Comparison of ENCODE assay signal across 22 cellular contexts in the genomic region with DNA sequence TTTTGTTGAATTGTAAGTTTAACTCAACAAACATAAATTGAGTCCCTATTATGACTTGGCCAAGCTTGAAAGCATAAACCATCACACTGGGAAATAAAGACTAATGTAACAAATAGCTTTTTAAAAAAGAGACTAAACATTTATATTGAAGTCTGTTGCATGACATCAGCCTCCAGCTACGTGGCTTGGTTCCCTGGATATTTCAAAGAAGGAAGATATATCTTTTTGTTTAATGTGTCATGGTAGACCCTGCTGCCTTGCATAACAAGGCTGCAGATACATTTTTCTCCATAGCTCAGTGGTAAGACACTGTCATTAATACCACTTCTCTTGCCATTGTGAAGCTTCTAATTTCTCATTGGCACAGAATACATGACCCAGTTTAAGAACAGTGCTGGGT. TPM values are rescaled to one million over a fixed set of nuclear protein-coding genes. Genes with fewer than 3 reads are reported as not detected.
DNase-seq lines count a peak whose midpoint lies in the region; ATAC-seq, FAIRE-seq and TF ChIP-seq lines count a peak whose summit lies in the region.
"Had no signal": no experiment of that assay in that cellular context is flagged by ENCODE, and none has a peak within 500 bp of the region (broad histone marks: within the 10 kb centered on the region; RNA-seq: fewer than 3 reads in every experiment).

No MANE protein-coding gene starts in this region.

- POLR2A ChIA-PET in A549 (lab: Yijun Ruan, JAX) = no interaction called here
- POLR2A ChIA-PET in CD4-positive, alpha-beta T cell (lab: Charles Lee) = interaction anchor here (1.0 to 1.2 kb wide), 2 partner anchors 15 to 51 kb away, joined by 3 to 4 read pairs; partner anchors contain the start of gene RCN2

- H3K9me3 Mint-ChIP-seq in GM23338 (no peaks in the 10 kb centered on the region), naive B cell (no peaks in the 10 kb centered on the region)
- H3K9me3 Mint-ChIP-seq in central memory CD8-positive, alpha-beta T cell = no peaks in the 10 kb centered on the region
- H3K9me3 Mint-ChIP-seq in CD4-positive, alpha-beta T cell = no peaks in the 10 kb centered on the region

- H3K36me3 ChIP-seq in GM23338 (ENCODE audit: insufficient read depth) = peaks cover 45% of the 10 kb centered on the region

- ATAC-seq in A549 (no peak), GM23338 (no peak), naive B cell (ENCODE audit: low read depth in 2 of 2) (no peak)
- ATAC-seq in central memory CD8-positive, alpha-beta T cell (replicated peaks; ENCODE audit: extremely low read depth, poor library complexity, severe bottlenecking) = no peak
- ATAC-seq in CD4-positive, alpha-beta T cell (ENCODE audit: poor library complexity) = no peak

- CTCF ChIA-PET in A549 (lab: Yijun Ruan, JAX) = interaction anchor here (0.9 to 1.5 kb wide), 2 partner anchors 11 to 24 kb away, joined by 3 to 5 read pairs; no protein-coding TSS in a partner anchor
- CTCF ChIA-PET in CD4-positive, alpha-beta T cell (lab: Charles Lee) = interaction anchor here (1.3 kb wide), 1 partner anchor 10 kb away, joined by 3 read pairs; no protein-coding TSS in a partner anchor

- no peaks in the 10 kb centered on the region for H3F3A ChIP-seq in GM23338 (replicated peaks; ENCODE audit: low read depth)

- no peaks in the 10 kb centered on the region for H3K27me3 ChIP-seq in GM23338 (ENCODE audit: insufficient read depth)
- H3K27me3 ChIP-seq in CD4-positive, alpha-beta T cell (ENCODE audit: control insufficient read depth, insufficient read depth, low read length) = no peaks in the 10 kb centered on the region
- H3K27me3 ChIP-seq: SJCRH30 had no signal

- H4K20me1 ChIP-seq in GM23338 (replicated peaks; ENCODE audit: insufficient read depth) = peaks cover 14% of the 10 kb centered on the region; the same call in 1 of the 2 replicates

- TF ChIP-seq POLR2A in A549 (IDR thresholded peaks at IDR 0.05; ENCODE audit: low read length) = no peak

- peak; percentile 56 for FAIRE-seq in A549 (lab: Jason Lieb, UNC)
- FAIRE-seq: RCC 7860 had no signal

- peaks cover 14% of the 10 kb centered on the region; the same call in 2 of the 3 replicates for H3K4me1 Mint-ChIP-seq in GM23338
- H3K4me1 Mint-ChIP-seq in central memory CD8-positive, alpha-beta T cell = peaks cover 12% of the 10 kb centered on the region
- peaks cover 25 to 37% (median 33%) of the 10 kb centered on the region in 3 donors for H3K4me1 Mint-ChIP-seq in naive B cell
- H3K4me1 Mint-ChIP-seq in CD4-positive, alpha-beta T cell (ENCODE audit: low read depth) = peaks cover 6% of the 10 kb centered on the region

- TF ChIP-seq RAD21 in A549 (conservative IDR thresholded peaks at IDR 0.05 in 1 of 2, IDR thresholded peaks at IDR 0.05 in 1 of 2) = no peak

- no peaks in the 10 kb centered on the region for H3K9me3 ChIP-seq in A549
- no peaks in the 10 kb centered on the region for H3K9me3 ChIP-seq in CD4-positive, alpha-beta T cell (ENCODE audit: control insufficient read depth, low read length)
- H3K9me3 ChIP-seq: SJCRH30 had no signal

- H3K4me1 ChIP-seq in A549 = no peaks in the 10 kb centered on the region
- peaks cover 17% of the 10 kb centered on the region for H3K4me1 ChIP-seq in GM23338 (ENCODE audit: insufficient read depth)
- H3K4me1 ChIP-seq: SJCRH30 had no signal

- H3K4me3 ChIP-seq in A549 (no peak overlapping the region), GM23338 (no peak overlapping the region)
- H3K4me3 ChIP-seq: SJCRH30 had no signal

- no peaks in the 10 kb centered on the region for H3K9me2 ChIP-seq in GM23338 (ENCODE audit: insufficient read depth)

- H3K27me3 Mint-ChIP-seq in GM23338 (ENCODE audit: insufficient read depth, low read depth, poor library complexity) = no peaks in the 10 kb centered on the region
- H3K27me3 Mint-ChIP-seq in central memory CD8-positive, alpha-beta T cell = no peaks in the 10 kb centered on the region
- H3K27me3 Mint-ChIP-seq in naive B cell = no peaks in the 10 kb centered on the region
- no peaks in the 10 kb centered on the region for H3K27me3 Mint-ChIP-seq in CD4-positive, alpha-beta T cell
- H3K27me3 Mint-ChIP-seq: CD4-positive, alpha-beta memory T cell had no signal

- 86% methylated on average over 1 of the region's 1 CpG for WGBS in A549 (ENCODE audit: missing lambda C conversion rate)

- TF ChIP-seq EP300 in A549 (IDR thresholded peaks at IDR 0.05) = no peak

- no peak overlapping the region for H3K4me3 Mint-ChIP-seq in GM23338
- H3K4me3 Mint-ChIP-seq in central memory CD8-positive, alpha-beta T cell = no peak overlapping the region
- peak overlapping the region in 1 of 8 donors; percentile 39 for H3K4me3 Mint-ChIP-seq in naive B cell
- H3K4me3 Mint-ChIP-seq in CD4-positive, alpha-beta T cell = no peak overlapping the region
- H3K4me3 Mint-ChIP-seq: CD4-positive, alpha-beta memory T cell had no signal

- H3K27ac ChIP-seq in A549 (no peak overlapping the region), GM23338 (ENCODE audit: low read depth) (no peak overlapping the region)
- no peak overlapping the region for H3K27ac ChIP-seq in CD4-positive, alpha-beta T cell (ENCODE audit: low read depth, low read length)
- H3K27ac ChIP-seq: SJCRH30 had no signal

- no peak for TF ChIP-seq CTCF in A549 (IDR thresholded peaks at IDR 0.05)
- no peak for TF ChIP-seq CTCF in GM23338 (conservative IDR thresholded peaks at IDR 0.05; ENCODE audit: low read depth in 2 of 2)
- TF ChIP-seq CTCF in CD4-positive, alpha-beta T cell (IDR thresholded peaks at IDR 0.05) = no peak

- peak overlapping the region; percentile 13; the same call in 1 of the 2 replicates for H3K27ac Mint-ChIP-seq in GM23338
- H3K27ac Mint-ChIP-seq in central memory CD8-positive, alpha-beta T cell (ENCODE audit: low read depth) = peak overlapping the region; percentile 13
- peak overlapping the region in 4 of 6 donors; percentile 2 to 78 (median 73) for H3K27ac Mint-ChIP-seq in naive B cell
- H3K27ac Mint-ChIP-seq in CD4-positive, alpha-beta T cell = no peak overlapping the region

- no peak overlapping the region for H2AFZ ChIP-seq in GM23338

- H3K4me2 ChIP-seq in A549 (no peak overlapping the region), GM23338 (no peak overlapping the region)

- no peak for DNase-seq in A549 (ENCODE audit: low read depth in 1 of 2, low spot score in 1 of 2)
- DNase-seq in GM23338 (ENCODE audit: low spot score) = no peak
- no peak for DNase-seq in central memory CD8-positive, alpha-beta T cell (ENCODE audit: low spot score in 2 of 2)
- DNase-seq in naive B cell = no peak
- DNase-seq in CD4-positive, alpha-beta T cell = no peak
- DNase-seq in DMS153 treated with DMSO at 0.1 percent for 48 hours (lab: John Stamatoyannopoulos, UW; ENCODE audit: unreplicated experiment) = no peak
- DNase-seq in middle frontal gyrus (ENCODE audit: extremely low spot score, low spot score) = no peak
- no peak for DNase-seq in mesenteric fat pad (ENCODE audit: low spot score)
- DNase-seq: 8988T; Calu3; CD4-positive, alpha-beta memory T cell; DMS53; GDM1; Kasumi-1; NCI-H1694; NCI-H2081 treated with DMSO at 0.1 percent for 48 hours; NCI-H446 treated with DMSO at 0.1 percent for 48 hours; NCI-H526 treated with DMSO at 0.1 percent for 48 hours; OCI-M1; SJCRH30 had no signal

- peaks cover 27% of the 10 kb centered on the region for H3K79me2 ChIP-seq in GM23338 (replicated peaks; ENCODE audit: insufficient read depth)

- H3K36me3 Mint-ChIP-seq in GM23338 (ENCODE audit: low read depth) (peaks cover 66% of the 10 kb centered on the region), naive B cell (peaks cover 29 to 30% of the 10 kb centered on the region in 2 donors)
- peaks cover 23% of the 10 kb centered on the region for H3K36me3 Mint-ChIP-seq in central memory CD8-positive, alpha-beta T cell (ENCODE audit: insufficient read depth)
- peaks cover 68% of the 10 kb centered on the region for H3K36me3 Mint-ChIP-seq in CD4-positive, alpha-beta T cell (ENCODE audit: low read depth)

- intact Hi-C loops in CD4-positive, alpha-beta T cell (cut with DNase I, micrococcal nuclease) = no loop called here

TF ChIP-seq in A549, 52 proteins besides CTCF, POLR2A, EP300 and RAD21 (continues in another document):
- TF ChIP-seq FOXS1 (CRISPR knock-in tag; IDR thresholded peaks at IDR 0.05) (no peak), NR3C1 (IDR thresholded peaks at IDR 0.05) (no peak)

RNA-seq across cellular contexts. Expression of gene RCN2, which starts 13.9 kb away (rescaled TPM):
- 102 and 152 TPM in 2 replicates for polyA plus RNA-seq in A549 (2011; rRNA removed)
- polyA plus RNA-seq in A549 (2012; cell fraction: cytosol; rRNA removed) = 43.8 and 52.6 TPM in 2 replicates
- polyA plus RNA-seq in A549 (2012; cell fraction: nucleus; rRNA removed) = 15.3 and 16.0 TPM in 2 replicates
- 78.6 to 81.3 TPM (median 81.1 TPM) in 3 replicates for polyA plus RNA-seq in A549 (2017; fragmentation: RNase III; extraction: RNeasy Plus Mini Kit Qiagen cat#74134 plus additional on column Dnase treatment)
- 9.0 and 10.3 TPM in 2 replicates for polyA minus RNA-seq in A549 (2011; rRNA and poly(A)+ RNA removed)
- 170 and 201 TPM in 2 replicates for total RNA-seq in GM23338 (2014; rRNA removed; shearing (Covaris generic))
- polyA plus RNA-seq in GM23338 (2016; fragmentation: Nextera tagmentation; extraction: Ambion mirVana) = 303 and 327 TPM in 2 replicates
- 10 to 100 TPM; 54.0 to 79.2 (median 61.9) TPM for polyA plus RNA-seq in naive B cell (ENCODE audit: low read depth in 6 of 6)
- total RNA-seq in CD4-positive, alpha-beta T cell = 10 to 100 TPM; 18.1 to 19.1 TPM
- total RNA-seq in mesenteric fat pad = 31.4 TPM

RNA-seq across cellular contexts. Expression of gene SCAPER, which starts 40.4 kb away (rescaled TPM):
- polyA plus RNA-seq in A549 (2011; rRNA removed) (4.9 and 7.6 TPM in 2 replicates), A549 (2017; fragmentation: RNase III; extraction: RNeasy Plus Mini Kit Qiagen cat#74134 plus additional on column Dnase treatment) (4.0 to 5.7 TPM (median 5.5 TPM) in 3 replicates), GM23338 (2016; fragmentation: Nextera tagmentation; extraction: Ambion mirVana) (10.9 and 17.6 TPM in 2 replicates), naive B cell (ENCODE audit: low read depth in 6 of 6) (10 to 100 TPM; 11.2 to 38.5 (median 19.0) TPM)
- 1.3 and 1.6 TPM in 2 replicates for polyA plus RNA-seq in A549 (2012; cell fraction: cytosol; rRNA removed)
- 1.8 and 3.4 TPM in 2 replicates for polyA plus RNA-seq in A549 (2012; cell fraction: nucleus; rRNA removed)
- 4.4 and 4.9 TPM in 2 replicates for polyA minus RNA-seq in A549 (2011; rRNA and poly(A)+ RNA removed)
- 9.1 and 15.0 TPM in 2 replicates for total RNA-seq in GM23338 (2014; rRNA removed; shearing (Covaris generic))
- total RNA-seq in CD4-positive, alpha-beta T cell = 10 to 100 TPM; 40.3 to 41.2 TPM
- total RNA-seq in mesenteric fat pad = 24.7 TPM

RNA-seq across cellular contexts. Expression of gene PSTPIP1, which starts 49.4 kb away (rescaled TPM):
- polyA plus RNA-seq in A549 (2011; rRNA removed) (not detected in 2 replicates), A549 (2017; fragmentation: RNase III; extraction: RNeasy Plus Mini Kit Qiagen cat#74134 plus additional on column Dnase treatment) (not detected in 3 replicates), GM23338 (2016; fragmentation: Nextera tagmentation; extraction: Ambion mirVana) (3.7 TPM in 2 replicates), naive B cell (ENCODE audit: low read depth in 6 of 6) (10 to 100 TPM; 15.6 to 34.1 (median 24.1) TPM)
- 0.04 TPM in 1 of 2 replicates, not detected in the other for polyA plus RNA-seq in A549 (2012; cell fraction: cytosol; rRNA removed)
- polyA plus RNA-seq in A549 (2012; cell fraction: nucleus; rRNA removed) = 0.12 TPM in 1 of 2 replicates, not detected in the other
- polyA minus RNA-seq in A549 (2011; rRNA and poly(A)+ RNA removed) = not detected in 2 replicates
- total RNA-seq in GM23338 (2014; rRNA removed; shearing (Covaris generic)) = 0.19 and 0.80 TPM in 2 replicates
- 10 to 100 TPM; 79.4 to 82.7 TPM for total RNA-seq in CD4-positive, alpha-beta T cell
- total RNA-seq in mesenteric fat pad = 24.8 TPM
- total RNA-seq: Calu3 had no signal
- polyA plus RNA-seq: BJ had no signal

Comparison
In these comparisons a context has a peak if more than half of its experiments do, and no peak if none do; other contexts are left out.
1. RNA of gene PSTPIP1, which starts 49.4 kb away (total RNA-seq): 79.4 to 82.7 TPM in CD4-positive, alpha-beta T cell and 24.8 TPM in mesenteric fat pad (single experiment); 0.19 to 0.80 TPM in GM23338; every median in the first group is over 10 times any median in the second.